2 cellular contexts compared by ENCODE assay signal in genomic region chr12:113207621-113208040, GRCh38.
TF ChIP-seq lines count a peak whose summit lies in the region.

No MANE protein-coding gene starts in this region.

TF ChIP-seq in SK-N-SH, 30 proteins besides CTCF, POLR2A, EP300 and RAD21 (continued from another document):
- TF ChIP-seq ZBTB33 (IDR thresholded peaks at IDR 0.05; ENCODE audit: borderline replicate concordance, low read depth) (no peak), CHD2 (IDR thresholded peaks at IDR 0.05; ENCODE audit: low read length, partially characterized antibody) (no peak), TAF1 (IDR thresholded peaks at IDR 0.05; ENCODE audit: borderline replicate concordance, low read depth, low read length) (no peak), REST (IDR thresholded peaks at IDR 0.05; ENCODE audit: low read depth, low read length) (no peak), NFIC (IDR thresholded peaks at IDR 0.05; ENCODE audit: borderline replicate concordance) (no peak), IRF3 (IDR thresholded peaks at IDR 0.05; ENCODE audit: low read depth, low read length) (no peak), MXI1 (IDR thresholded peaks at IDR 0.05; ENCODE audit: low read depth, low read length) (no peak)

TF ChIP-seq in SK-N-SH treated with all-trans-retinoic acid at 6 μM for 48 hours, 23 proteins besides CTCF, POLR2A, EP300 and RAD21 (continued from another document):
- TF ChIP-seq CREB5 (CRISPR knock-in tag; IDR thresholded peaks at IDR 0.05; ENCODE audit: low read depth) (no peak), ZC3H10 (CRISPR knock-in tag; IDR thresholded peaks at IDR 0.05) (no peak), TSHZ2 (CRISPR knock-in tag; IDR thresholded peaks at IDR 0.05) (no peak), ZNF565 (CRISPR knock-in tag; conservative IDR thresholded peaks at IDR 0.05; ENCODE audit: low read depth) (no peak)
